In genomic region chr15:49236869-49237268, GRCh38 we compare ENCODE assay signal across 19 cellular contexts.
DNase-seq lines count a peak whose midpoint lies in the region; ATAC-seq and TF ChIP-seq lines count a peak whose summit lies in the region.
"Had no signal": no experiment of that assay in that cellular context is flagged by ENCODE, and none has a peak within 500 bp of the region (broad histone marks: within the 10 kb centered on the region; RNA-seq: fewer than 3 reads in every experiment).

No MANE protein-coding gene starts in this region.

- POLR2A ChIA-PET in HEK293 (lab: Yijun Ruan, JAX), result no interaction called here

- no peak overlapping the region for H3K27ac Mint-ChIP-seq in effector memory CD8-positive, alpha-beta T cell
- H3K27ac Mint-ChIP-seq: CD4-positive, alpha-beta memory T cell had no signal

- no peak overlapping the region for H3K27ac ChIP-seq in HEK293 (ENCODE audit: extremely low read depth, low read depth, low read length)
- H3K27ac ChIP-seq in hepatocyte, result peak overlapping the region; percentile 12
- H3K27ac ChIP-seq in sigmoid colon, result peak overlapping the region in 3 of 4 donors; percentile 65 to 78 (median 72)
- H3K27ac ChIP-seq: BLaER1 had no signal

- H3K36me3 ChIP-seq in HEK293 (ENCODE audit: control insufficient read depth in 2 of 2, insufficient read depth in 1 of 2, low read length in 2 of 2) (peaks cover 0 to 4% of the 10 kb centered on the region in 2 experiments; a peak in 1 of 3 replicates), hepatocyte (replicated peaks; ENCODE audit: insufficient read depth, low read depth) (no peaks in the 10 kb centered on the region), sigmoid colon (no peaks in the 10 kb centered on the region)

- H3K4me3 Mint-ChIP-seq in effector memory CD8-positive, alpha-beta T cell, result no peak overlapping the region
- H3K4me3 Mint-ChIP-seq: CD4-positive, alpha-beta memory T cell had no signal

- H3K9me2 ChIP-seq in hepatocyte (replicated peaks; ENCODE audit: insufficient read depth), result no peaks in the 10 kb centered on the region

- no peak for TF ChIP-seq POLR2A in sigmoid colon (IDR thresholded peaks at IDR 0.05)

- H3K4me2 ChIP-seq in hepatocyte, result no peak overlapping the region
- H3K4me2 ChIP-seq: BLaER1 had no signal

- TF ChIP-seq CTCF in HEK293 (tag by site-specific recombination; IDR thresholded peaks at IDR 0.05) (no peak), hepatocyte (IDR thresholded peaks at IDR 0.05; ENCODE audit: poor library complexity) (no peak), sigmoid colon (IDR thresholded peaks at IDR 0.05) (no peak)

- DNase-seq in hepatocyte (ENCODE audit: low spot score) (no peak), sigmoid colon (no peak)
- no peak for DNase-seq in effector memory CD8-positive, alpha-beta T cell
- no peak for DNase-seq in stimulated activated naive CD4-positive, alpha-beta T cell treated with Interleukin-2 at 50 U/mL for 16 hours (lab: John Stamatoyannopoulos, UW)
- DNase-seq in activated CD4-positive, CD25-positive, alpha-beta regulatory T cell treated with anti-CD3 and anti-CD28 coated beads, Interleukin-2, amount 50 U/mL, for 72 hours, result no peak
- DNase-seq: CD4-positive, alpha-beta memory T cell; GOT3; NCI-H1930; NCI-H2171; NCI-H446; NCI-H526 treated with DMSO at 0.1 percent for 48 hours; NK-92 treated with Interleukin-12 subunit alpha and Interleukin-12 subunit beta, amount 100 ng/mL, for 24 hours had no signal

- H3K27me3 ChIP-seq in hepatocyte (no peaks in the 10 kb centered on the region), sigmoid colon (no peaks in the 10 kb centered on the region)
- H3K27me3 ChIP-seq: BLaER1 had no signal

- TF ChIP-seq EP300 in sigmoid colon (IDR thresholded peaks at IDR 0.05), result no peak

- H3K4me1 Mint-ChIP-seq in effector memory CD8-positive, alpha-beta T cell (ENCODE audit: low read depth in 2 of 2), result peaks cover 4 to 11% of the 10 kb centered on the region in 2 donors

- H3K9me3 Mint-ChIP-seq in effector memory CD8-positive, alpha-beta T cell, result no peaks in the 10 kb centered on the region

- intact Hi-C loops in sigmoid colon (cut with DNase I), result loop anchor here (5.0 to 10.0 kb wide), 4 partner anchors 385 to 815 kb away; partner anchors contain the start of genes DTWD1 and FAM227B

- H3K9me3 ChIP-seq in HEK293 (ENCODE audit: control insufficient read depth, insufficient read depth, low read depth, low read length) (no peaks in the 10 kb centered on the region), hepatocyte (ENCODE audit: low read depth) (no peaks in the 10 kb centered on the region), sigmoid colon (no peaks in the 10 kb centered on the region)

- H3K4me1 ChIP-seq in HEK293 (ENCODE audit: control insufficient read depth, insufficient read depth, low read length) (peaks cover 3% of the 10 kb centered on the region; the same call in 1 of the 2 replicates), hepatocyte (ENCODE audit: insufficient read depth) (peaks cover 15% of the 10 kb centered on the region), sigmoid colon (peaks cover 0 to 64% (median 47%) of the 10 kb centered on the region in 4 donors)

- ATAC-seq in SK-N-SH treated with all-trans-retinoic acid at 6 μM for 48 hours, result no peak
- ATAC-seq in effector memory CD8-positive, alpha-beta T cell (replicated peaks), result no peak
- ATAC-seq in GM21825 (IDR thresholded peaks at IDR 0.05; ENCODE audit: unreplicated experiment), result no peak
- ATAC-seq: HCT116, K562, Right ventricle myocardium inferior had no signal

- H3K4me3 ChIP-seq in HEK293 (ENCODE audit: low read depth, low read length), result no peak overlapping the region
- H3K4me3 ChIP-seq in hepatocyte, result no peak overlapping the region
- H3K4me3 ChIP-seq in sigmoid colon, result no peak overlapping the region
- H3K4me3 ChIP-seq: BLaER1, K562 had no signal

- no peaks in the 10 kb centered on the region for H3K27me3 Mint-ChIP-seq in effector memory CD8-positive, alpha-beta T cell
- H3K27me3 Mint-ChIP-seq: CD4-positive, alpha-beta memory T cell had no signal

- no peaks in the 10 kb centered on the region for H3K79me2 ChIP-seq in hepatocyte

- H3K36me3 Mint-ChIP-seq in effector memory CD8-positive, alpha-beta T cell (ENCODE audit: insufficient read depth), result no peaks in the 10 kb centered on the region

- CTCF ChIA-PET in HEK293 (lab: Yijun Ruan, JAX), result interaction anchor here (0.6 to 2.9 kb wide), 12 partner anchors 10 to 912 kb away, joined by 3 to 33 read pairs (median 4); partner anchors contain the start of gene FGF7

- H4K20me1 ChIP-seq in hepatocyte (ENCODE audit: insufficient read depth, poor library complexity, severe bottlenecking), result no peaks in the 10 kb centered on the region
- H4K20me1 ChIP-seq: BLaER1 had no signal

- no peak overlapping the region for H2AFZ ChIP-seq in hepatocyte

TF ChIP-seq in HEK293, 187 proteins besides CTCF, POLR2A, EP300 and RAD21:
- TF ChIP-seq FEZF1 (tag by site-specific recombination; IDR thresholded peaks at IDR 0.05), result peak; percentile 47
- TF ChIP-seq ZNF37A (tag by site-specific recombination; IDR thresholded peaks at IDR 0.05), result no peak
TF ChIP-seq in HEK293: peak in this region for 1.

TF ChIP-seq in SK-N-SH treated with all-trans-retinoic acid at 6 μM for 48 hours, 23 proteins besides CTCF, POLR2A, EP300 and RAD21:
- TF ChIP-seq SNAI2 (CRISPR knock-in tag; IDR thresholded peaks at IDR 0.05) (no peak), BACH2 (CRISPR knock-in tag; IDR thresholded peaks at IDR 0.05; ENCODE audit: borderline replicate concordance) (no peak), ISL1 (CRISPR knock-in tag; IDR thresholded peaks at IDR 0.05) (peak; percentile 18; the same call in 1 of the 2 replicates)
